In the genomic region with DNA sequence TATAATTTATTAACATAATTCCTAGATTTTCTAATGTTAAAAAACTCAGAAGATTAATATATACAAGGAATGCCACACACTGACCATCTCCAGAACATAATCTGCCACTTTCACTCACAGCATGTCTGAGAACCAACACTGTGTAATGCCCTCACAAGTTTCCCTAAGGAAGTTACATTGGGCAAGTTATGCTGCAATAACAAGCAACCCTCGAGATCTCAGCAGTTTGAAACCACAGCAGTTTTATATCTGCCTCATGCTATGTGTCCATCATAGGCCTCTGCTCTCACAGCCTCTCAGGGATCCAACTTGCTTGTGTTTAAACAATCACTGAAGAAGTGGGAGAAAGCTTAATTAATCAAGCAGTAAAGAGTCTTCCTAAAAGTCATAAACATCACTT, we compare ENCODE assay signal across 22 cellular contexts.
"Had no signal": no experiment of that assay in that cellular context is flagged by ENCODE, and none has a peak within 500 bp of the region (broad histone marks: within the 10 kb centered on the region; RNA-seq: fewer than 3 reads in every experiment).

No MANE protein-coding gene starts in this region.

- H3K27ac ChIP-seq: epithelial cell of prostate, esophagus muscularis mucosa, gastrocnemius medialis, heart right ventricle, psoas muscle, spleen, testis, tibial nerve, upper lobe of right lung had no signal

- H3K9me3 ChIP-seq: esophagus muscularis mucosa, gastrocnemius medialis, psoas muscle, testis, upper lobe of right lung had no signal

- DNase-seq: effector memory CD8-positive, alpha-beta T cell; gastrocnemius medialis; heart right ventricle; hypothalamus; kidney glomerular epithelial cell; mesendoderm; naive thymus-derived CD4-positive, alpha-beta T cell; nephron progenitor cell; psoas muscle; retina; spleen; stimulated activated CD4-positive, alpha-beta T cell treated with anti-CD3 and anti-CD28 coated beads, Interleukin-15, amount 100 ng/mL, for 24 hours; stimulated activated CD4-positive, alpha-beta T cell treated with anti-CD3 and anti-CD28 coated beads, Interleukin-1b, Interleukin-23, amount 100 ng/mL, for 48 hours; stimulated activated CD4-positive, alpha-beta T cell treated with anti-CD3 and anti-CD28 coated beads, Interleukin-4, amount 100 ng/mL, for 4 hours; stimulated activated naive B cell treated with anti-CD40 and anti-IgM and Interleukin-4, amounts not matched to agents 10 μg/mL and 1 μg/mL and 100 μg/mL, for 72 hours; stimulated activated naive CD8-positive, alpha-beta T cell treated with anti-CD3 and anti-CD28 coated beads, Interleukin-15, amount 100 ng/mL, for 72 hours; testis; upper lobe of right lung had no signal

- H3K36me3 ChIP-seq: esophagus muscularis mucosa, gastrocnemius medialis, heart right ventricle, spleen, tibial nerve, upper lobe of right lung had no signal

- H3K27me3 ChIP-seq: esophagus muscularis mucosa, gastrocnemius medialis, heart right ventricle, spleen, testis, tibial nerve, upper lobe of right lung had no signal

- H3K4me1 ChIP-seq: spleen, testis, tibial nerve, upper lobe of right lung had no signal

- H3K4me3 ChIP-seq: esophagus muscularis mucosa, gastrocnemius medialis, heart right ventricle, psoas muscle, spleen, testis, tibial nerve, upper lobe of right lung had no signal

- FAIRE-seq: islet of Langerhans had no signal
